In genomic region chr19:35370722-35371121, GRCh38 we compare ENCODE assay signal across 1 cellular context.
TF ChIP-seq lines count a peak whose summit lies in the region.

GPR42 (plus strand) TSS chr19:35371068; CDS start chr19:35371360, 292 bp downstream.

TF ChIP-seq in K562, 482 proteins besides CTCF, POLR2A, EP300 and RAD21:
- TF ChIP-seq ZBTB17 (CRISPR knock-in tag; IDR thresholded peaks at IDR 0.05) (no peak), ZNF239 (CRISPR knock-in tag; IDR thresholded peaks at IDR 0.05) (no peak), ZNF518B (CRISPR knock-in tag; IDR thresholded peaks at IDR 0.05) (no peak), MYNN (IDR thresholded peaks at IDR 0.05) (no peak), MYNN (CRISPR knock-in tag; IDR thresholded peaks at IDR 0.05) (no peak), THAP12 (CRISPR knock-in tag; IDR thresholded peaks at IDR 0.05) (no peak), FOXP4 (CRISPR knock-in tag; IDR thresholded peaks at IDR 0.05; ENCODE audit: borderline replicate concordance) (no peak), NRF1 (conservative IDR thresholded peaks at IDR 0.05 in 1 of 2, IDR thresholded peaks at IDR 0.05 in 1 of 2) (peak; percentile 59 to 69), SRF (CRISPR knock-in tag; IDR thresholded peaks at IDR 0.05) (peak in 1 of 2 experiments; percentile 77; a peak in 2 of 4 replicates), ZNF655 (CRISPR knock-in tag; IDR thresholded peaks at IDR 0.05) (no peak), NCOA2 (IDR thresholded peaks at IDR 0.05; ENCODE audit: partially characterized antibody in 2 of 2) (no peak), HCFC1 (IDR thresholded peaks at IDR 0.05; ENCODE audit: low read depth, low read length) (no peak), MLLT1 (IDR thresholded peaks at IDR 0.05) (no peak), MAX (CRISPR knock-in tag; IDR thresholded peaks at IDR 0.05) (no peak)
